In genomic region chr12:5480218-5480952, GRCh38 we compare ENCODE assay signal across 2 cellular contexts.
TF ChIP-seq lines count a peak whose summit lies in the region.

No MANE protein-coding gene starts in this region.

TF ChIP-seq in GM23338, 12 proteins besides CTCF, POLR2A, EP300 and RAD21:
- TF ChIP-seq ETS1 (IDR thresholded peaks at IDR 0.05) (no peak), EZH2 (IDR thresholded peaks at IDR 0.05; ENCODE audit: low read depth, unreplicated experiment) (peak; percentile 13)

TF ChIP-seq in H1, 55 proteins besides CTCF, POLR2A, EP300 and RAD21:
- TF ChIP-seq HDAC2 (IDR thresholded peaks at IDR 0.05; ENCODE audit: borderline replicate concordance in 1 of 2, low read depth in 2 of 2, low read length in 2 of 2): peak in 1 of 2 experiments; percentile 95; a peak in 2 of 4 replicates
- no peak for TF ChIP-seq POU5F1 (IDR thresholded peaks at IDR 0.05; ENCODE audit: low read depth, low read length)
- peak; percentile 52 for TF ChIP-seq ASH2L (IDR thresholded peaks at IDR 0.05; ENCODE audit: low read length)
- TF ChIP-seq NRF1 (IDR thresholded peaks at IDR 0.05; ENCODE audit: low read depth, low read length): no peak
- peak; percentile 46; the same call in 1 of the 2 replicates for TF ChIP-seq MAX (IDR thresholded peaks at IDR 0.05)
- TF ChIP-seq TBP (IDR thresholded peaks at IDR 0.05; ENCODE audit: low read depth, low read length): 0 out of 2 replicates have a peak, but pooled peaks have one; percentile 31
- TF ChIP-seq SUZ12 (IDR thresholded peaks at IDR 0.05; ENCODE audit: low read length): peak; percentile 44; the same call in 1 of the 2 replicates
- TF ChIP-seq TAF1 (IDR thresholded peaks at IDR 0.05; ENCODE audit: low read depth, low read length): peak; percentile 45; the same call in 1 of the 2 replicates
- TF ChIP-seq KDM4A (IDR thresholded peaks at IDR 0.05; ENCODE audit: low read depth, low read length, severe bottlenecking): peak; percentile 5
- peak; percentile 58; the same call in 1 of the 2 replicates for TF ChIP-seq BACH1 (IDR thresholded peaks at IDR 0.05; ENCODE audit: low read length)
TF ChIP-seq in H1: peak in this region for 8.
